In the genomic region with DNA sequence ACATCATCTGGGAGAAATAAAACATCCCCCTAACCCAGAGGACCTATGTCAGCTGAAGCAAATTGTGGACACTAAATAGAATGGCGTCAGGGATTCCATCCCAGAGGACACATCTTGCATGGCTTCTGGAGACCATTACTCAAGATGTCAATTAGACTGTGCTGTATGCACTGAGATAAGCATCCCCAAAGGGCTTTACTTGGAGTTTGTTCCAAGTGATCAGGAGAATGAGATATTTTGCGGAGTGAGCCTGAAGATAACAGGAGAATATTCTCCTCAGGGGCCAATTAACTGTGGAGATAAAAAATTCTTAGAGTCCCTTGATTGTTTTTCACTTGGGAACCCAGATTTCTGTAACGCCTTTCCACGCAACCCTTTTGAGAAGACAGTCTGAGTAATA, we compare ENCODE assay signal across 38 cellular contexts. TPM values are rescaled to one million over a fixed set of nuclear protein-coding genes. Genes with fewer than 3 reads are reported as not detected.
"Had no signal": no experiment of that assay in that cellular context is flagged by ENCODE, and none has a peak within 500 bp of the region (broad histone marks: within the 10 kb centered on the region; RNA-seq: fewer than 3 reads in every experiment).

No MANE protein-coding gene starts in this region.

- H3K4me2 ChIP-seq: KMS-11 had no signal

- H3K4me3 ChIP-seq: MG63 had no signal

- H3K9ac ChIP-seq: KMS-11 had no signal

- DNase-seq: Karpas-422, Kasumi-1, MG63, MM.1S, MV-4-11, NCI-H1048, NCI-H1092, NCI-H1092 treated with DMSO at 0.1 percent for 48 hours, NCI-H1105, NCI-H1105 treated with DMSO at 0.1 percent for 48 hours, NCI-H1417, NCI-H1417 treated with DMSO at 0.1 percent for 48 hours, NCI-H1436, NCI-H1436 treated with DMSO at 0.1 percent for 48 hours, NCI-H146, NCI-H1694, NCI-H1694 treated with DMSO at 0.1 percent for 48 hours, NCI-H187, NCI-H187 treated with DMSO at 0.1 percent for 48 hours, NCI-H1930, NCI-H2029, NCI-H2029 treated with DMSO at 0.1 percent for 48 hours, NCI-H2081, NCI-H2081 treated with DMSO at 0.1 percent for 48 hours, NCI-H2107, NCI-H2171, NCI-H2171 treated with DMSO at 0.1 percent for 48 hours, NCI-H2227 treated with DMSO at 0.1 percent for 48 hours, NCI-H226, NCI-H345, NCI-H446, NCI-H446 treated with DMSO at 0.1 percent for 48 hours, NCI-H510A had no signal

- H3K27ac ChIP-seq: KMS-11 had no signal

- H3K36me3 ChIP-seq: MG63 had no signal

- H3K27me3 ChIP-seq: MG63 had no signal

RNA-seq across cellular contexts. Expression of a gene that starts 4.5 kb away (rescaled TPM):
- total RNA-seq: LHCN-M2, M059J, MCF 10A had no signal

RNA-seq across cellular contexts. Expression of a gene that starts 48.0 kb away (rescaled TPM):
- total RNA-seq: LHCN-M2, M059J, MCF 10A, NCI-H460 had no signal

RNA-seq across cellular contexts. Expression of a gene that starts 53.6 kb away (rescaled TPM):
- total RNA-seq: LHCN-M2, M059J, MCF 10A had no signal
